Comparison of ENCODE assay signal across 22 cellular contexts in the genomic region with DNA sequence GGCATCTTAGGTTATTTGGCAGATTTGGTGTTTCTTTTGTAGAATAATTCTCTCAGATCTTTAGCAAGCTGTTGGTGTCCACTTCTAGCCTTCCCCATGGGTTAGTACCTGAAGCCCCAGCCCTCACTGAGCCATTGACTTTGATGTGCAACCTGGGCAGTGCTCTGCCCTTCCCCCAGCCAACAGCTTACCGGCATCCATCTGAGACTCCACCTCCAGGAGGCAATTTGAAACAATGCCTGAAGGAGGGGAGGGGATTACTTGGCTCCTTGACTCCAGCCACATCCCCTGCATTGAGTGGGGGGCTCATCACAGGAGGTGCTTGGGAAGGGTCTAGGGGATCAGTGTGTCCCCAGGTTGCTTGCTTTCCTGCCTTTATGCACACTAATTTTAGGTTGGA.
DNase-seq lines count a peak whose midpoint lies in the region; ATAC-seq, FAIRE-seq and TF ChIP-seq lines count a peak whose summit lies in the region.
"Had no signal": no experiment of that assay in that cellular context is flagged by ENCODE, and none has a peak within 500 bp of the region (broad histone marks: within the 10 kb centered on the region; RNA-seq: fewer than 3 reads in every experiment).

No MANE protein-coding gene starts in this region.

- H2AK5ac ChIP-seq in H9 (ENCODE audit: insufficient read length, low read length) (no peak overlapping the region), H1 (ENCODE audit: low read depth, low read length) (no peak overlapping the region)

- no peak overlapping the region for H2BK15ac ChIP-seq in H9 (ENCODE audit: low read depth, low read length)
- H2BK15ac ChIP-seq in H1 (ENCODE audit: low read length), result peak overlapping the region; percentile 54; the same call in 1 of the 2 replicates

- intact Hi-C loops in lower lobe of right lung (cut with DNase I), result no loop called here

- H4K91ac ChIP-seq in H9 (ENCODE audit: insufficient read length, low read depth, low read length) (no peak overlapping the region), H1 (replicated peaks; ENCODE audit: insufficient read length, low read length) (peak overlapping the region; percentile 75)

- no peak overlapping the region for H2BK5ac ChIP-seq in H9 (ENCODE audit: insufficient read length, low read length)
- no peak overlapping the region; the same call in 1 of the 2 replicates for H2BK5ac ChIP-seq in H1 (ENCODE audit: low read depth, low read length)

- no peaks in the 10 kb centered on the region for H3K36me3 ChIP-seq in H1 (ENCODE audit: control insufficient read depth in 2 of 4, insufficient read depth in 4 of 4, low read length in 3 of 4)
- no peaks in the 10 kb centered on the region for H3K36me3 ChIP-seq in lower lobe of right lung
- H3K36me3 ChIP-seq: Peyer's patch, SJCRH30 had no signal

- H3K23me2 ChIP-seq in H9 (ENCODE audit: insufficient read length, low read depth, low read length, poor library complexity, severe bottlenecking) (no peaks in the 10 kb centered on the region), H1 (ENCODE audit: low read depth, low read length) (no peaks in the 10 kb centered on the region)

- H3K27me3 Mint-ChIP-seq in H9 (ENCODE audit: low read depth), result peaks cover 16% of the 10 kb centered on the region
- no peaks in the 10 kb centered on the region for H3K27me3 Mint-ChIP-seq in T-helper 2 cell treated with Interferon-gamma antibody and Interleukin-4, amounts not matched to agents 5 μg/mL and 100 μg/mL, for 36 hours (ENCODE audit: low read depth)

- no peaks in the 10 kb centered on the region for H4K20me1 ChIP-seq in H9 (ENCODE audit: control insufficient read depth, insufficient read depth, insufficient read length)
- no peaks in the 10 kb centered on the region for H4K20me1 ChIP-seq in H1 (replicated peaks in 1 of 2; ENCODE audit: control insufficient read depth in 1 of 2, insufficient read depth in 2 of 2, low read length in 2 of 2)

- no peaks in the 10 kb centered on the region for H3K27me3 ChIP-seq in H9 (ENCODE audit: insufficient read depth, low read length)
- H3K27me3 ChIP-seq in H1 (replicated peaks in 1 of 4; ENCODE audit: control insufficient read depth in 3 of 4, extremely low read depth in 1 of 4, insufficient read depth in 3 of 4, low read length in 3 of 4), result 0 out of 7 replicates have a peak, but pooled peaks cover 0 to 2% (median 0%) of the 10 kb centered on the region in 4 experiments
- peaks cover 9% of the 10 kb centered on the region for H3K27me3 ChIP-seq in lower lobe of right lung (ENCODE audit: low read depth)
- H3K27me3 ChIP-seq: Peyer's patch, SJCRH30 had no signal

- no peak overlapping the region for H3K23ac ChIP-seq in H9 (ENCODE audit: insufficient read length, low read depth, low read length)
- H3K23ac ChIP-seq in H1 (ENCODE audit: insufficient read length), result no peak overlapping the region

- POLR2A ChIA-PET in H1 (lab: Charles Lee; ENCODE audit: partially characterized antibody), result interaction anchor here (0.9 to 2.6 kb wide), 4 partner anchors 10 to 33 kb away, joined by 3 to 6 read pairs (median 4); no protein-coding TSS in a partner anchor

- no peaks in the 10 kb centered on the region for H3K9me3 Mint-ChIP-seq in H9
- no peaks in the 10 kb centered on the region for H3K9me3 Mint-ChIP-seq in T-helper 2 cell treated with Interferon-gamma antibody and Interleukin-4, amounts not matched to agents 5 μg/mL and 100 μg/mL, for 36 hours

- peaks cover 12% of the 10 kb centered on the region; the same call in 1 of the 2 replicates for H3K4me1 ChIP-seq in H9 (ENCODE audit: insufficient read depth, low read length)
- H3K4me1 ChIP-seq in H1 (replicated peaks in 1 of 4; ENCODE audit: control insufficient read depth in 3 of 4, insufficient read depth in 4 of 4, low read length in 3 of 4), result peaks cover 6 to 21% (median 13%) of the 10 kb centered on the region in 4 experiments
- H3K4me1 ChIP-seq in lower lobe of right lung, result no peaks in the 10 kb centered on the region
- H3K4me1 ChIP-seq: A549, Peyer's patch, SJCRH30 had no signal

- H3K79me1 ChIP-seq in H9 (ENCODE audit: insufficient read depth, low read depth, low read length, poor library complexity, severe bottlenecking), result no peaks in the 10 kb centered on the region
- H3K79me1 ChIP-seq in H1 (ENCODE audit: low read depth, low read length), result no peaks in the 10 kb centered on the region

- H3T11ph ChIP-seq in H9 (ENCODE audit: low read length), result no peak overlapping the region

- H3K4me1 Mint-ChIP-seq in H9, result peaks cover 26 to 29% of the 10 kb centered on the region in 2 experiments
- H3K4me1 Mint-ChIP-seq in T-helper 2 cell treated with Interferon-gamma antibody and Interleukin-4, amounts not matched to agents 5 μg/mL and 100 μg/mL, for 36 hours (ENCODE audit: low read depth), result no peaks in the 10 kb centered on the region
- H3K4me1 Mint-ChIP-seq: B cell, CD14-positive monocyte had no signal

- peak overlapping the region in 1 of 2 experiments; percentile 12; a peak in 1 of 5 replicates for H3K4me3 Mint-ChIP-seq in H9
- H3K4me3 Mint-ChIP-seq in T-helper 2 cell treated with Interferon-gamma antibody and Interleukin-4, amounts not matched to agents 5 μg/mL and 100 μg/mL, for 36 hours, result no peak overlapping the region
- H3K4me3 Mint-ChIP-seq: B cell, CD14-positive monocyte had no signal

- no peak for TF ChIP-seq EP300 in H1 (IDR thresholded peaks at IDR 0.05; ENCODE audit: borderline replicate concordance in 1 of 2, low read depth in 2 of 2, low read length in 2 of 2)

- H2BK12ac ChIP-seq in H9 (ENCODE audit: insufficient read length, low read depth, low read length) (no peak overlapping the region), H1 (ENCODE audit: low read depth, low read length) (peak overlapping the region; percentile 61; the same call in 1 of the 2 replicates)

- no peak overlapping the region for H2BK20ac ChIP-seq in H9 (ENCODE audit: low read depth, low read length, poor library complexity, severe bottlenecking)
- H2BK20ac ChIP-seq in H1 (ENCODE audit: low read length), result no peak overlapping the region

- H3K4ac ChIP-seq in H9 (ENCODE audit: low read depth, low read length) (no peak overlapping the region), H1 (replicated peaks; ENCODE audit: insufficient read length, low read depth, low read length) (no peak overlapping the region)

- H3K14ac ChIP-seq in H9 (ENCODE audit: insufficient read depth, low read length) (no peak overlapping the region), H1 (ENCODE audit: insufficient read length) (no peak overlapping the region)

- DNase-seq in ELF-1 (ENCODE audit: low read depth, low spot score) (peak; percentile 63), H9 (peak; percentile 74), H1 (ENCODE audit: low read depth in 1 of 2, low spot score in 2 of 2) (peak in 1 of 2 experiments; percentile 49), left kidney (ENCODE audit: low read depth, low spot score) (peak; percentile 39), cortex of kidney (lab: John Stamatoyannopoulos, UW) (no peak), erythroblast (lab: John Stamatoyannopoulos, UW) (no peak), lower lobe of right lung (no peak)
- DNase-seq in T-helper 2 cell treated with Interferon-gamma antibody and Interleukin-4, amounts not matched to agents 5 μg/mL and 100 μg/mL, for 36 hours (ENCODE audit: low spot score), result no peak
- DNase-seq: COR-L47; DND-41; GOT3; Karpas-422; NCI-H1694 treated with DMSO at 0.1 percent for 48 hours; NCI-H2081 treated with DMSO at 0.1 percent for 48 hours; NCI-H446 treated with DMSO at 0.1 percent for 48 hours; NK-92 treated with Interleukin-12 subunit alpha and Interleukin-12 subunit beta, amount 100 ng/mL, for 24 hours; SJCRH30 had no signal

- no peak overlapping the region for H2BK120ac ChIP-seq in H9 (ENCODE audit: low read depth, low read length, poor library complexity, severe bottlenecking)
- H2BK120ac ChIP-seq in H1 (replicated peaks; ENCODE audit: low read depth, low read length), result no peak overlapping the region

- H3K4me3 ChIP-seq in H1 (ENCODE audit: extremely low read depth in 1 of 4, insufficient read depth in 2 of 4, low read depth in 3 of 4, low read length in 4 of 4) (peak overlapping the region in 1 of 4 experiments; percentile 5; a peak in 1 of 8 replicates), lower lobe of right lung (no peak overlapping the region)
- H3K4me3 ChIP-seq: A549, Peyer's patch, SJCRH30 had no signal

- H3K4me2 ChIP-seq in H9 (ENCODE audit: insufficient read depth, insufficient read length, low read length) (peak overlapping the region; percentile 1), H1 (ENCODE audit: insufficient read depth in 1 of 2, low read depth in 2 of 2, low read length in 2 of 2) (peak overlapping the region; percentile 46 to 50)
- H3K4me2 ChIP-seq: A549 had no signal

- no peak overlapping the region for H3K27ac Mint-ChIP-seq in H9
- no peak overlapping the region for H3K27ac Mint-ChIP-seq in T-helper 2 cell treated with Interferon-gamma antibody and Interleukin-4, amounts not matched to agents 5 μg/mL and 100 μg/mL, for 36 hours
- H3K27ac Mint-ChIP-seq: B cell had no signal

- H3K36me3 Mint-ChIP-seq in H9 (ENCODE audit: insufficient read depth in 1 of 3, low read depth in 3 of 3), result no peaks in the 10 kb centered on the region
- no peaks in the 10 kb centered on the region for H3K36me3 Mint-ChIP-seq in T-helper 2 cell treated with Interferon-gamma antibody and Interleukin-4, amounts not matched to agents 5 μg/mL and 100 μg/mL, for 36 hours (ENCODE audit: low read depth)
- H3K36me3 Mint-ChIP-seq: CD14-positive monocyte had no signal

- no peak overlapping the region for H4K5ac ChIP-seq in H9 (ENCODE audit: insufficient read length, low read depth, low read length)
- no peak overlapping the region for H4K5ac ChIP-seq in H1 (ENCODE audit: insufficient read length, low read depth, low read length)

- H3K27ac ChIP-seq in H9 (ENCODE audit: insufficient read length, low read depth, low read length) (no peak overlapping the region), H1 (ENCODE audit: low read depth, low read length) (no peak overlapping the region), lower lobe of right lung (no peak overlapping the region)
- H3K27ac ChIP-seq: A549, Peyer's patch, SJCRH30 had no signal

- H3K79me2 ChIP-seq in H9 (ENCODE audit: insufficient read depth, low read length), result no peaks in the 10 kb centered on the region
- no peaks in the 10 kb centered on the region for H3K79me2 ChIP-seq in H1 (ENCODE audit: control insufficient read depth in 1 of 2, insufficient read depth in 2 of 2, low read length in 2 of 2)

- H2AFZ ChIP-seq in H9 (ENCODE audit: low read length) (no peak overlapping the region), H1 (ENCODE audit: low read length) (no peak overlapping the region)

- FAIRE-seq in H1 (lab: Jason Lieb, UNC), result peak; percentile 52
- FAIRE-seq: A549, GM12891 had no signal

- TF ChIP-seq CTCF in H9 (conservative IDR thresholded peaks at IDR 0.05), result no peak
- no peak for TF ChIP-seq CTCF in H1 (IDR thresholded peaks at IDR 0.05; ENCODE audit: control extremely low read depth in 1 of 3, insufficient read depth in 1 of 3, low read depth in 1 of 3, low read length in 3 of 3)
- TF ChIP-seq CTCF in lower lobe of right lung (IDR thresholded peaks at IDR 0.05), result no peak

- H4K8ac ChIP-seq in H9 (replicated peaks; ENCODE audit: insufficient read length, low read depth, low read length), result no peak overlapping the region
- no peak overlapping the region for H4K8ac ChIP-seq in H1 (ENCODE audit: extremely low read depth, insufficient read depth, low read length)

- TF ChIP-seq POLR2A in H1 (IDR thresholded peaks at IDR 0.05; ENCODE audit: control extremely low read depth in 1 of 2, low read depth in 2 of 2, low read length in 2 of 2) (no peak), erythroblast (IDR thresholded peaks at IDR 0.05; ENCODE audit: low read length) (no peak)

- no peak for ATAC-seq in lower lobe of right lung
- ATAC-seq: A549 had no signal

- no CpG with 5 or more reads among the region's 1 CpG for WGBS in H9 (ENCODE audit: extremely low coverage, insufficient read length, low lambda C conversion rate)
- 16% methylated on average over 1 of the region's 1 CpG; no CpG with 5 or more reads in 1 of the 2 experiments for WGBS in H1 (ENCODE audit: extremely low coverage in 1 of 2, insufficient coverage in 1 of 2, insufficient read length in 1 of 2, insufficient replicate concordance in 2 of 2, low coverage in 1 of 2, low lambda C conversion rate in 2 of 2, missing lambda C conversion rate in 1 of 2), 2 experiments

- TF ChIP-seq RAD21 in H1 (IDR thresholded peaks at IDR 0.05 in 1 of 2, conservative IDR thresholded peaks at IDR 0.05 in 1 of 2; ENCODE audit: low read depth in 2 of 2, low read length in 2 of 2), result no peak

- H3K18ac ChIP-seq in H9 (ENCODE audit: insufficient read length, low read depth, low read length) (peak overlapping the region; percentile 41), H1 (ENCODE audit: extremely low read depth, low read length) (peak overlapping the region; percentile 27; the same call in 1 of the 2 replicates)

- CTCF ChIA-PET in H1 (lab: Charles Lee; ENCODE audit: partially characterized antibody), result interaction anchor here (0.8 to 1.9 kb wide), 16 partner anchors 8 to 399 kb away, joined by 3 to 8 read pairs (median 3); no protein-coding TSS in a partner anchor

- no peak overlapping the region for H3K56ac ChIP-seq in H9 (ENCODE audit: insufficient read length, low read depth, low read length)
- no peak overlapping the region for H3K56ac ChIP-seq in H1 (replicated peaks; ENCODE audit: insufficient read length, low read depth, low read length)

- no peaks in the 10 kb centered on the region for H3K9me3 ChIP-seq in H9 (ENCODE audit: control insufficient read depth, low read depth, low read length)
- no peaks in the 10 kb centered on the region for H3K9me3 ChIP-seq in H1 (ENCODE audit: insufficient read depth in 2 of 2, low read depth in 1 of 2, low read length in 1 of 2)
- H3K9me3 ChIP-seq in lower lobe of right lung, result no peaks in the 10 kb centered on the region
- H3K9me3 ChIP-seq: A549, Peyer's patch, SJCRH30 had no signal

- H3K9ac ChIP-seq in H9 (ENCODE audit: extremely low read depth, insufficient read length, low read length) (no peak overlapping the region), H1 (replicated peaks in 1 of 4; ENCODE audit: extremely low read depth in 1 of 4, low read depth in 3 of 4, low read length in 3 of 4) (no peak overlapping the region)

Comparison
In these comparisons a context has a peak if more than half of its experiments do, and no peak if none do; other contexts are left out.
1. DNase-seq: peak in ELF-1 (single experiment), H9 (single experiment) and left kidney (single experiment); none in cortex of kidney (single experiment), erythroblast (0 of 2), lower lobe of right lung (single experiment) and T-helper 2 cell treated with Interferon-gamma antibody and Interleukin-4, amounts not matched to agents 5 μg/mL and 100 μg/mL, for 36 hours (single experiment).